17 cellular contexts compared by ENCODE assay signal in the genomic region with DNA sequence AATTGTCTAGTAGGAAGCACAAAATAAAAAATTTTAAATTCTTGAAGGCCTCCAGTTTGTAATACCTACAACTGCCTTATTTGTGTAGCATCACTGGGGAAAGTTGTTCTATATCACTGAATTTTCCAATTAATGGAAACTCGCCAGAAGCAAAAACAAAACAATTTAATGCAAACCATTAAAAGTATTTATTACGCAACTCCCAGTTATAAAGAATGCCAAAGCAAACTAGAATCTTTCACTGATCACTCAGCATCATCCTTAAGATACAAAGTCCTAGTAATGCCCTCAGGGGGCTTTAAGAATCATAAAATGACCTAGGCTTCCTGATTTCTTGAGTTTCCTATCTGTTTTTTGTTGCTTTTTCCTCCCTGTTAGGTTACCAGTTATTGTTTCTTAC.
"Had no signal": no experiment of that assay in that cellular context is flagged by ENCODE, and none has a peak within 500 bp of the region (broad histone marks: within the 10 kb centered on the region; RNA-seq: fewer than 3 reads in every experiment).

No MANE protein-coding gene starts in this region.

- H3K4me3 ChIP-seq: coronary artery, esophagus squamous epithelium, left lung, mucosa of descending colon, upper lobe of left lung had no signal

- H3K27me3 ChIP-seq: esophagus squamous epithelium, upper lobe of left lung had no signal

- H3K36me3 ChIP-seq: left lung, upper lobe of left lung had no signal

- H3K4me1 ChIP-seq: left lung, upper lobe of left lung had no signal

- H3K27ac Mint-ChIP-seq: activated CD4-positive, alpha-beta memory T cell treated with anti-CD3 and anti-CD28 coated beads for 36 hours; activated CD4-positive, alpha-beta T cell treated with anti-CD3 and anti-CD28 coated beads for 36 hours; activated CD8-positive, alpha-beta memory T cell treated with anti-CD3 and anti-CD28 coated beads, Interleukin-2, amount 10 ng/mL, durations not matched to agents 7 days and 5 days; activated naive CD4-positive, alpha-beta T cell treated with anti-CD3 and anti-CD28 coated beads, Interleukin-2, amount 50 U/mL, for 24 hours; activated T-helper 2 cell treated with anti-CD3 and anti-CD28 coated beads, Interferon-gamma antibody, Interleukin-2, Interleukin-4, amounts not matched to agents 10 μg/mL and 5 μg/mL and 100 μg/mL, durations not matched to agents 14 hours and 24 hours and 36 hours; T-helper 17 cell had no signal

- H3K27me3 Mint-ChIP-seq: activated CD4-positive, alpha-beta memory T cell treated with anti-CD3 and anti-CD28 coated beads for 36 hours; activated CD4-positive, alpha-beta T cell treated with anti-CD3 and anti-CD28 coated beads for 36 hours; activated CD8-positive, alpha-beta memory T cell treated with anti-CD3 and anti-CD28 coated beads, Interleukin-2, amount 10 ng/mL, durations not matched to agents 7 days and 5 days; activated naive CD4-positive, alpha-beta T cell treated with anti-CD3 and anti-CD28 coated beads, Interleukin-2, amount 50 U/mL, for 24 hours; naive thymus-derived CD8-positive, alpha-beta T cell; T-helper 17 cell had no signal

- ATAC-seq: activated CD4-positive, alpha-beta T cell treated with anti-CD3 and anti-CD28 coated beads for 36 hours; activated CD8-positive, alpha-beta memory T cell treated with anti-CD3 and anti-CD28 coated beads, Interleukin-2, amount 10 ng/mL, durations not matched to agents 7 days and 5 days; left lung; mucosa of descending colon; naive thymus-derived CD8-positive, alpha-beta T cell; right cardiac atrium; stimulated activated naive CD8-positive, alpha-beta T cell treated with anti-CD3 and anti-CD28 coated beads, Interleukin-15, Interleukin-2, amounts not matched to agents 100 U/mL and 50 U/mL, for 24 hours; T-helper 17 cell had no signal

- H3K9me3 ChIP-seq: esophagus squamous epithelium, left lung, mucosa of descending colon, upper lobe of left lung had no signal

- H3K4me3 Mint-ChIP-seq: activated CD4-positive, alpha-beta memory T cell treated with anti-CD3 and anti-CD28 coated beads for 36 hours; activated CD4-positive, alpha-beta T cell treated with anti-CD3 and anti-CD28 coated beads for 36 hours; activated CD8-positive, alpha-beta memory T cell treated with anti-CD3 and anti-CD28 coated beads, Interleukin-2, amount 10 ng/mL, durations not matched to agents 7 days and 5 days; activated naive CD4-positive, alpha-beta T cell treated with anti-CD3 and anti-CD28 coated beads, Interleukin-2, amount 50 U/mL, for 24 hours; naive thymus-derived CD8-positive, alpha-beta T cell; T-helper 17 cell had no signal

- H3K9me3 Mint-ChIP-seq: activated CD4-positive, alpha-beta memory T cell treated with anti-CD3 and anti-CD28 coated beads for 36 hours; activated naive CD4-positive, alpha-beta T cell treated with anti-CD3 and anti-CD28 coated beads, Interleukin-2, amount 50 U/mL, for 24 hours; activated T-helper 2 cell treated with anti-CD3 and anti-CD28 coated beads, Interferon-gamma antibody, Interleukin-2, Interleukin-4, amounts not matched to agents 10 μg/mL and 5 μg/mL and 100 μg/mL, durations not matched to agents 14 hours and 24 hours and 36 hours; naive thymus-derived CD8-positive, alpha-beta T cell had no signal

- H3K27ac ChIP-seq: coronary artery, esophagus squamous epithelium, left lung, upper lobe of left lung had no signal

- DNase-seq: activated CD4-positive, alpha-beta memory T cell treated with anti-CD3 and anti-CD28 coated beads for 36 hours; activated CD4-positive, alpha-beta T cell treated with anti-CD3 and anti-CD28 coated beads for 36 hours; activated CD8-positive, alpha-beta memory T cell treated with anti-CD3 and anti-CD28 coated beads, Interleukin-2, amount 10 ng/mL, durations not matched to agents 7 days and 5 days; activated T-cell treated with anti-CD3 and anti-CD28 coated beads, Interleukin-2, amount 50 U/mL, for 1 hour; central memory CD4-positive, alpha-beta T cell; esophagus squamous epithelium; kidney; left lung; mucosa of descending colon; naive thymus-derived CD8-positive, alpha-beta T cell; right cardiac atrium; stimulated activated naive CD8-positive, alpha-beta T cell treated with anti-CD3 and anti-CD28 coated beads, Interleukin-15, Interleukin-2, amounts not matched to agents 100 U/mL and 50 U/mL, for 24 hours; T-helper 17 cell; upper lobe of left lung had no signal
